ENCODE assay signal across 17 cellular contexts in the genomic region with DNA sequence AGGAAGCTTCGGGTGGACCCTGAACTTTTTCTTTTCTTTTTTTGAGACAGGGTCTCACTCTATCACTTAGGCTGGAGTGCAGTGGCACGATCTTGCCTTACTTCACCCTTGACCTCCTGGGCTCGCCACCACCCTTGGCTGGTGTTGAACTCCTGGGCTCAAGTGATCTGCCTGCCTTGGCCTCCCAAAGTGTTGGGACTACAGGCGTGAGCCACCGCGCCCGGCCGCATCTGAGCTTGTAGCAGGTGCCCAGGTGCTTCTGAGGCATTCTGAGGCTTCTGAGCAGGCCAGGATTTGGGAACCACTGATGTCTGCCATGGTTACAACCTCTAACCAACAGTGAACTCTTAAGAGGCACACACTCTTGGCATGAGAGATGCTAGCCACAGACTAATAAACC.
"Had no signal": no experiment of that assay in that cellular context is flagged by ENCODE, and none has a peak within 500 bp of the region (broad histone marks: within the 10 kb centered on the region; RNA-seq: fewer than 3 reads in every experiment).

No MANE protein-coding gene starts in this region.

- H3K27ac Mint-ChIP-seq: activated CD8-positive, alpha-beta memory T cell treated with anti-CD3 and anti-CD28 coated beads, Interleukin-2, amount 10 ng/mL, durations not matched to agents 7 days and 5 days; activated naive CD8-positive, alpha-beta T cell treated with anti-CD3 and anti-CD28 coated beads, Interleukin-2, amount 50 U/mL, for 24 hours had no signal

- H3K27ac ChIP-seq: esophagus squamous epithelium, left lung, ovary had no signal

- H3K9me3 Mint-ChIP-seq: activated naive CD8-positive, alpha-beta T cell treated with anti-CD3 and anti-CD28 coated beads, Interleukin-2, amount 50 U/mL, for 24 hours; activated T-cell treated with anti-CD3 and anti-CD28 coated beads, Interleukin-2, amount 50 U/mL, for 4 hours had no signal

- H3K4me3 ChIP-seq: esophagus squamous epithelium, left lung, ovary had no signal

- H3K27me3 ChIP-seq: esophagus squamous epithelium, left lung, ovary had no signal

- H3K36me3 ChIP-seq: ovary had no signal

- H3K4me3 Mint-ChIP-seq: activated CD8-positive, alpha-beta memory T cell treated with anti-CD3 and anti-CD28 coated beads, Interleukin-2, amount 10 ng/mL, durations not matched to agents 7 days and 5 days; activated naive CD8-positive, alpha-beta T cell treated with anti-CD3 and anti-CD28 coated beads, Interleukin-2, amount 50 U/mL, for 24 hours; activated T-cell treated with anti-CD3 and anti-CD28 coated beads, Interleukin-2, amount 50 U/mL, for 4 hours had no signal

- DNase-seq: activated CD4-positive, CD25-positive, alpha-beta regulatory T cell; activated CD8-positive, alpha-beta memory T cell treated with anti-CD3 and anti-CD28 coated beads, Interleukin-2, amount 10 ng/mL, durations not matched to agents 7 days and 5 days; activated naive CD4-positive, alpha-beta T cell; activated naive CD8-positive, alpha-beta T cell treated with anti-CD3 and anti-CD28 coated beads, Interleukin-2, amount 50 U/mL, for 24 hours; activated T-cell treated with anti-CD3 and anti-CD28 coated beads, Interleukin-2, amount 50 U/mL, for 4 hours; effector CD4-positive, alpha-beta T cell; esophagus squamous epithelium; glutamatergic neuron; hypothalamus; kidney; mesendoderm; ovary; stimulated activated CD4-positive, alpha-beta T cell treated with anti-CD3 and anti-CD28 coated beads, Interleukin-4, amount 100 ng/mL, for 1 hour; stimulated activated naive CD4-positive, alpha-beta T cell treated with Interleukin-2 at 50 U/mL for 16 hours; substantia nigra; trophoblast cell had no signal

- H3K9me3 ChIP-seq: esophagus squamous epithelium, left lung, ovary had no signal

- H3K27me3 Mint-ChIP-seq: activated CD8-positive, alpha-beta memory T cell treated with anti-CD3 and anti-CD28 coated beads, Interleukin-2, amount 10 ng/mL, durations not matched to agents 7 days and 5 days; activated naive CD8-positive, alpha-beta T cell treated with anti-CD3 and anti-CD28 coated beads, Interleukin-2, amount 50 U/mL, for 24 hours had no signal

- ATAC-seq: activated CD8-positive, alpha-beta memory T cell treated with anti-CD3 and anti-CD28 coated beads, Interleukin-2, amount 10 ng/mL, durations not matched to agents 7 days and 5 days; left lung had no signal
